Comparison of ENCODE assay signal across 1 cellular context in the genomic region with DNA sequence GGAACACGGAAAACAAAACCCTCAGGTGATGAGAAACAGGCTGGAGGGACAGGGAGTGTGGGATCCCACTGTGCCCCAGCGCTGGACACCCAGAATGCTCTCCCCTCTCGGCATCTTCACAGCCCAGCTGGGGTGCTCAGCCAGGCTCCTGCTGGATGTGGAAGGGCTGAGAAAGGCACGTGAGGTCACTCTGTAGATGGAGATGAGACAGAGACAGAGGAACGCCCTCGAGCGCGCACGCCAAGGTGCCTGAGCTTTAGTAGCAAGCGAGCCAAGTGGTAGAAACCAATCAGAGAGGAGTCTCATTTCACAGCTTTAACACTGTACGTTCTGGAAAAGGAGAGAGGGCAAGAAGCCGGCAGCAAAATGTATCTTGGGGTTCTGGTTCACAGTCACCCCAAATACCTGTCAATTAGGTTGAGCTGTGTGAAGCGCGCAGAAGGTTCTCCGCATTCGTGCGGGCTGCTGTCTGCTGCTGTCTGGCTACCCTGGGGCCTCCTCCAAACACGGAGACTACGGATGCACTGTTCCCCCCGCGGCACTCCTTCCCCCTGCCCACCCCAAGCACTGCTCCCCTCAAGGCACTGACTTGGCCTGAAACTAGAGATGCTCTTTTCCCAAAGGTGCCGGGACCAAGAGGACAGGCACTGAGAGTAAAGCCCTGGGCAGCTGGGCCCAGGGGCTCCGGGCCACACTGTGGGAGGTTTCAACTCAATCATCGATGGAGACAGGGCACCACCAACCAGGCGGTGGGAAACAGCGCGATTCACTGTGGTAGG.
TF ChIP-seq lines count a peak whose summit lies in the region.

No MANE protein-coding gene starts in this region.

TF ChIP-seq in H1, 55 proteins besides CTCF, POLR2A, EP300 and RAD21 (continued from another document):
- TF ChIP-seq, protein P1, sequence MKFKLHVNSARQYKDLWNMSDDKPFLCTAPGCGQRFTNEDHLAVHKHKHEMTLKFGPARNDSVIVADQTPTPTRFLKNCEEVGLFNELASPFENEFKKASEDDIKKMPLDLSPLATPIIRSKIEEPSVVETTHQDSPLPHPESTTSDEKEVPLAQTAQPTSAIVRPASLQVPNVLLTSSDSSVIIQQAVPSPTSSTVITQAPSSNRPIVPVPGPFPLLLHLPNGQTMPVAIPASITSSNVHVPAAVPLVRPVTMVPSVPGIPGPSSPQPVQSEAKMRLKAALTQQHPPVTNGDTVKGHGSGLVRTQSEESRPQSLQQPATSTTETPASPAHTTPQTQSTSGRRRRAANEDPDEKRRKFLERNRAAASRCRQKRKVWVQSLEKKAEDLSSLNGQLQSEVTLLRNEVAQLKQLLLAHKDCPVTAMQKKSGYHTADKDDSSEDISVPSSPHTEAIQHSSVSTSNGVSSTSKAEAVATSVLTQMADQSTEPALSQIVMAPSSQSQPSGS (IDR thresholded peaks at IDR 0.05; ENCODE audit: low read length) = no peak
- TF ChIP-seq TEAD4 (IDR thresholded peaks at IDR 0.05; ENCODE audit: low read depth, low read length) (no peak), PHF8 (conservative IDR thresholded peaks at IDR 0.05; ENCODE audit: low read depth, low read length) (no peak), GABPA (IDR thresholded peaks at IDR 0.05; ENCODE audit: borderline replicate concordance, insufficient read depth, low read length) (no peak), TAF7 (optimal IDR thresholded peaks at IDR 0.05; ENCODE audit: borderline replicate concordance, low read depth, low read length) (no peak), YY1 (IDR thresholded peaks at IDR 0.05; ENCODE audit: low read depth, low read length) (no peak), CBX8 (IDR thresholded peaks at IDR 0.05; ENCODE audit: borderline replicate concordance, low read depth, low read length) (no peak), FOSL1 (IDR thresholded peaks at IDR 0.05; ENCODE audit: insufficient read depth, low read depth, low read length) (no peak), SIX5 (IDR thresholded peaks at IDR 0.05; ENCODE audit: low read depth, low read length) (no peak), GTF2F1 (IDR thresholded peaks at IDR 0.05; ENCODE audit: borderline replicate concordance, low read depth, low read length) (no peak), JUN (IDR thresholded peaks at IDR 0.05; ENCODE audit: low read depth, low read length) (no peak), MAFK (IDR thresholded peaks at IDR 0.05; ENCODE audit: low read depth, low read length) (no peak)
- TF ChIP-seq, protein P2, sequence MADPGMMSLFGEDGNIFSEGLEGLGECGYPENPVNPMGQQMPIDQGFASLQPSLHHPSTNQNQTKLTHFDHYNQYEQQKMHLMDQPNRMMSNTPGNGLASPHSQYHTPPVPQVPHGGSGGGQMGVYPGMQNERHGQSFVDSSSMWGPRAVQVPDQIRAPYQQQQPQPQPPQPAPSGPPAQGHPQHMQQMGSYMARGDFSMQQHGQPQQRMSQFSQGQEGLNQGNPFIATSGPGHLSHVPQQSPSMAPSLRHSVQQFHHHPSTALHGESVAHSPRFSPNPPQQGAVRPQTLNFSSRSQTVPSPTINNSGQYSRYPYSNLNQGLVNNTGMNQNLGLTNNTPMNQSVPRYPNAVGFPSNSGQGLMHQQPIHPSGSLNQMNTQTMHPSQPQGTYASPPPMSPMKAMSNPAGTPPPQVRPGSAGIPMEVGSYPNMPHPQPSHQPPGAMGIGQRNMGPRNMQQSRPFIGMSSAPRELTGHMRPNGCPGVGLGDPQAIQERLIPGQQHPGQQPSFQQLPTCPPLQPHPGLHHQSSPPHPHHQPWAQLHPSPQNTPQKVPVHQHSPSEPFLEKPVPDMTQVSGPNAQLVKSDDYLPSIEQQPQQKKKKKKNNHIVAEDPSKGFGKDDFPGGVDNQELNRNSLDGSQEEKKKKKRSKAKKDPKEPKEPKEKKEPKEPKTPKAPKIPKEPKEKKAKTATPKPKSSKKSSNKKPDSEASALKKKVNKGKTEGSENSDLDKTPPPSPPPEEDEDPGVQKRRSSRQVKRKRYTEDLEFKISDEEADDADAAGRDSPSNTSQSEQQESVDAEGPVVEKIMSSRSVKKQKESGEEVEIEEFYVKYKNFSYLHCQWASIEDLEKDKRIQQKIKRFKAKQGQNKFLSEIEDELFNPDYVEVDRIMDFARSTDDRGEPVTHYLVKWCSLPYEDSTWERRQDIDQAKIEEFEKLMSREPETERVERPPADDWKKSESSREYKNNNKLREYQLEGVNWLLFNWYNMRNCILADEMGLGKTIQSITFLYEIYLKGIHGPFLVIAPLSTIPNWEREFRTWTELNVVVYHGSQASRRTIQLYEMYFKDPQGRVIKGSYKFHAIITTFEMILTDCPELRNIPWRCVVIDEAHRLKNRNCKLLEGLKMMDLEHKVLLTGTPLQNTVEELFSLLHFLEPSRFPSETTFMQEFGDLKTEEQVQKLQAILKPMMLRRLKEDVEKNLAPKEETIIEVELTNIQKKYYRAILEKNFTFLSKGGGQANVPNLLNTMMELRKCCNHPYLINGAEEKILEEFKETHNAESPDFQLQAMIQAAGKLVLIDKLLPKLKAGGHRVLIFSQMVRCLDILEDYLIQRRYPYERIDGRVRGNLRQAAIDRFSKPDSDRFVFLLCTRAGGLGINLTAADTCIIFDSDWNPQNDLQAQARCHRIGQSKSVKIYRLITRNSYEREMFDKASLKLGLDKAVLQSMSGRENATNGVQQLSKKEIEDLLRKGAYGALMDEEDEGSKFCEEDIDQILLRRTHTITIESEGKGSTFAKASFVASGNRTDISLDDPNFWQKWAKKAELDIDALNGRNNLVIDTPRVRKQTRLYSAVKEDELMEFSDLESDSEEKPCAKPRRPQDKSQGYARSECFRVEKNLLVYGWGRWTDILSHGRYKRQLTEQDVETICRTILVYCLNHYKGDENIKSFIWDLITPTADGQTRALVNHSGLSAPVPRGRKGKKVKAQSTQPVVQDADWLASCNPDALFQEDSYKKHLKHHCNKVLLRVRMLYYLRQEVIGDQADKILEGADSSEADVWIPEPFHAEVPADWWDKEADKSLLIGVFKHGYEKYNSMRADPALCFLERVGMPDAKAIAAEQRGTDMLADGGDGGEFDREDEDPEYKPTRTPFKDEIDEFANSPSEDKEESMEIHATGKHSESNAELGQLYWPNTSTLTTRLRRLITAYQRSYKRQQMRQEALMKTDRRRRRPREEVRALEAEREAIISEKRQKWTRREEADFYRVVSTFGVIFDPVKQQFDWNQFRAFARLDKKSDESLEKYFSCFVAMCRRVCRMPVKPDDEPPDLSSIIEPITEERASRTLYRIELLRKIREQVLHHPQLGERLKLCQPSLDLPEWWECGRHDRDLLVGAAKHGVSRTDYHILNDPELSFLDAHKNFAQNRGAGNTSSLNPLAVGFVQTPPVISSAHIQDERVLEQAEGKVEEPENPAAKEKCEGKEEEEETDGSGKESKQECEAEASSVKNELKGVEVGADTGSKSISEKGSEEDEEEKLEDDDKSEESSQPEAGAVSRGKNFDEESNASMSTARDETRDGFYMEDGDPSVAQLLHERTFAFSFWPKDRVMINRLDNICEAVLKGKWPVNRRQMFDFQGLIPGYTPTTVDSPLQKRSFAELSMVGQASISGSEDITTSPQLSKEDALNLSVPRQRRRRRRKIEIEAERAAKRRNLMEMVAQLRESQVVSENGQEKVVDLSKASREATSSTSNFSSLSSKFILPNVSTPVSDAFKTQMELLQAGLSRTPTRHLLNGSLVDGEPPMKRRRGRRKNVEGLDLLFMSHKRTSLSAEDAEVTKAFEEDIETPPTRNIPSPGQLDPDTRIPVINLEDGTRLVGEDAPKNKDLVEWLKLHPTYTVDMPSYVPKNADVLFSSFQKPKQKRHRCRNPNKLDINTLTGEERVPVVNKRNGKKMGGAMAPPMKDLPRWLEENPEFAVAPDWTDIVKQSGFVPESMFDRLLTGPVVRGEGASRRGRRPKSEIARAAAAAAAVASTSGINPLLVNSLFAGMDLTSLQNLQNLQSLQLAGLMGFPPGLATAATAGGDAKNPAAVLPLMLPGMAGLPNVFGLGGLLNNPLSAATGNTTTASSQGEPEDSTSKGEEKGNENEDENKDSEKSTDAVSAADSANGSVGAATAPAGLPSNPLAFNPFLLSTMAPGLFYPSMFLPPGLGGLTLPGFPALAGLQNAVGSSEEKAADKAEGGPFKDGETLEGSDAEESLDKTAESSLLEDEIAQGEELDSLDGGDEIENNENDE (IDR thresholded peaks at IDR 0.05; ENCODE audit: insufficient replicate concordance, low read length) = no peak
